Comparison of ENCODE assay signal across 18 cellular contexts in genomic region chr21:14982336-14982735, GRCh38.
"Had no signal": no experiment of that assay in that cellular context is flagged by ENCODE, and none has a peak within 500 bp of the region (broad histone marks: within the 10 kb centered on the region; RNA-seq: fewer than 3 reads in every experiment).

No MANE protein-coding gene starts in this region.

- H2AFZ ChIP-seq: parathyroid adenoma had no signal

- ATAC-seq: activated CD4-positive, alpha-beta T cell treated with anti-CD3 and anti-CD28 coated beads for 36 hours; activated CD8-positive, alpha-beta memory T cell treated with anti-CD3 and anti-CD28 coated beads, Interleukin-2, amount 10 ng/mL, durations not matched to agents 7 days and 5 days; naive thymus-derived CD8-positive, alpha-beta T cell; stimulated activated naive B cell treated with anti-CD40 and anti-IgM and Interleukin-4, amounts not matched to agents 10 μg/mL and 1 μg/mL and 100 μg/mL, for 72 hours; WTC11 had no signal

- DNase-seq: activated CD4-positive, alpha-beta memory T cell treated with anti-CD3 and anti-CD28 coated beads, Interleukin-2, amount 10 ng/mL, durations not matched to agents 7 days and 5 days; activated CD4-positive, alpha-beta T cell treated with anti-CD3 and anti-CD28 coated beads for 36 hours; activated CD8-positive, alpha-beta memory T cell treated with anti-CD3 and anti-CD28 coated beads, Interleukin-2, amount 10 ng/mL, durations not matched to agents 7 days and 5 days; activated naive CD4-positive, alpha-beta T cell treated with Interleukin-2 at 50 U/mL for 16 hours; activated T-cell treated with anti-CD3 and anti-CD28 coated beads, Interleukin-2, amount 50 U/mL, for 1 hour; anterior cingulate cortex; central memory CD4-positive, alpha-beta T cell; immature natural killer cell; kidney glomerular epithelial cell; mesendoderm; naive thymus-derived CD8-positive, alpha-beta T cell; sigmoid colon; stimulated activated CD4-positive, alpha-beta T cell treated with anti-CD3 and anti-CD28 coated beads, Interleukin-4, amount 100 ng/mL, for 4 hours; stimulated activated naive B cell treated with anti-CD40 and anti-IgM and Interleukin-4, amounts not matched to agents 10 μg/mL and 1 μg/mL and 100 μg/mL, for 72 hours had no signal

- H3K9ac ChIP-seq: parathyroid adenoma had no signal

- H3K9me3 ChIP-seq: neutrophil, sigmoid colon, thoracic aorta had no signal

- H3K4me3 ChIP-seq: sigmoid colon, thoracic aorta had no signal

- H3K27me3 ChIP-seq: neutrophil, sigmoid colon had no signal

- H3K4me1 ChIP-seq: parathyroid adenoma had no signal

- H3K36me3 ChIP-seq: neutrophil, sigmoid colon, thoracic aorta had no signal

- H3K27ac ChIP-seq: neutrophil, parathyroid adenoma, sigmoid colon, thoracic aorta had no signal
